In the genomic region with DNA sequence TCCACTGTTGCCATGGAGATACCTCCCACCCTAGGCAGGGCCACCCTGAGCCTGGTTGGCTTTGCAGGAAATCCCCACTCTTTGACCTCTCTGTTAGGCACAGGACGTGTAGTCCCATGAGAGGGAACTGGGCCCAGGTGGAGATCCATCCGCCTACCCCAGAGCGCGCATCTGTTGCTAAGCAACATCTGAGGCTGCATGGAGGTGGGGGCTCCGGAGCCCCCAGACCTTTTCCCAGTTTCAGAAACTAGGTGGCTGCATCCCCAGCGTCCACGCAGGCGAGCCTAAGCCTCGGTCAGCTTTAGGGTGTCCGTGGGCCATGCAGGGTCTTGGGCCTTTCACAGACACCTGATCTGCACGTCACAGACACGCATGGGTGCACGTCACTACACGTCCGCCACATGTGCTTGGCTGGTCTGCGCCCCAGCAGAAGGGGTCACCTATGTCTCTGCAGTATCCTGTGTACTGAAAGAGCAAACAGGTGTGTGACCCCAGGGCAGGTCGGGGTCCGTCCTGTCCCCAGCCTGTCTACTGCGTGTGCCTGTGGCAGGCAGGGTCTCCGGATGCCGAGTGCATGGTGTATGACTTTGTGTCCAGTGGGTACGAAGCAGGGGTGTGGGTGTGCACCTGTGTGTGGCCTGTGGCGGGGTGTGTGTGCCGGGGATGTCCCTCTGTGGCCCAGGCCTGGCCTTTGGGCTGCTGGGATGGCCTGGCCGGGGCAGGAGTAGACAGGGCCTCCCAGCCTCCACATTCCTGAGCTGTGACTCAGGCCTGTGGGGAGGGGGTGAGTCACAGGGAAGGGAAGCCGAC, we compare ENCODE assay signal across 1 cellular context.
A peak's percentile ranks its signal among the peaks of the same experiment; 100 is the strongest.
TF ChIP-seq lines count a peak whose summit lies in the region.

No MANE protein-coding gene starts in this region.

TF ChIP-seq in HepG2, 621 proteins besides CTCF, POLR2A, EP300 and RAD21 (continued from another document and continues in another):
- TF ChIP-seq ZNF446 (CRISPR knock-in tag; IDR thresholded peaks at IDR 0.05) (no peak), SRF (IDR thresholded peaks at IDR 0.05; ENCODE audit: low read depth, low read length) (no peak), ZNF577 (CRISPR knock-in tag; IDR thresholded peaks at IDR 0.05; ENCODE audit: borderline replicate concordance, low read depth) (no peak), ZKSCAN5 (CRISPR knock-in tag; IDR thresholded peaks at IDR 0.05) (peak; percentile 90), SOX6 (IDR thresholded peaks at IDR 0.05) (no peak), SOX6 (CRISPR knock-in tag; IDR thresholded peaks at IDR 0.05) (peak; percentile 33; the same call in 1 of the 2 replicates), ZSCAN9 (CRISPR knock-in tag; IDR thresholded peaks at IDR 0.05; ENCODE audit: borderline replicate concordance) (peak; percentile 69; the same call in 1 of the 2 replicates), SKI (IDR thresholded peaks at IDR 0.05; ENCODE audit: partially characterized antibody) (peak; percentile 87), FOXO1 (CRISPR knock-in tag; IDR thresholded peaks at IDR 0.05) (peak; percentile 35; the same call in 1 of the 2 replicates), ZNF24 (IDR thresholded peaks at IDR 0.05) (no peak), IKZF1 (IDR thresholded peaks at IDR 0.05) (no peak), ZFX (CRISPR knock-in tag; IDR thresholded peaks at IDR 0.05; ENCODE audit: low read depth) (peak; percentile 93), PRMT3 (CRISPR knock-in tag; IDR thresholded peaks at IDR 0.05; ENCODE audit: borderline replicate concordance, low read depth) (no peak), BRCA1 (CRISPR knock-in tag; IDR thresholded peaks at IDR 0.05) (no peak), FIP1L1 (IDR thresholded peaks at IDR 0.05; ENCODE audit: borderline replicate concordance, insufficient read depth, low read depth, low read length) (no peak), RBM22 (optimal IDR thresholded peaks at IDR 0.05; ENCODE audit: low read length) (no peak), RORA (CRISPR knock-in tag; IDR thresholded peaks at IDR 0.05) (no peak), FOXK2 (IDR thresholded peaks at IDR 0.05) (no peak), TOE1 (CRISPR knock-in tag; IDR thresholded peaks at IDR 0.05) (no peak), PPARG (CRISPR knock-in tag; conservative IDR thresholded peaks at IDR 0.05) (no peak; the same call in 1 of the 2 replicates), FOXJ3 (CRISPR knock-in tag; IDR thresholded peaks at IDR 0.05; ENCODE audit: borderline replicate concordance) (no peak), ZBTB8A (CRISPR knock-in tag; IDR thresholded peaks at IDR 0.05; ENCODE audit: borderline replicate concordance, low read depth) (no peak), ZNF224 (CRISPR knock-in tag; IDR thresholded peaks at IDR 0.05) (no peak), GABPA (IDR thresholded peaks at IDR 0.05; ENCODE audit: low read depth, low read length) (no peak), GABPA (CRISPR knock-in tag; IDR thresholded peaks at IDR 0.05; ENCODE audit: low read depth) (no peak), GATAD1 (CRISPR knock-in tag; IDR thresholded peaks at IDR 0.05) (peak; percentile 62), RBAK (CRISPR knock-in tag; IDR thresholded peaks at IDR 0.05) (no peak), PHF20 (CRISPR knock-in tag; IDR thresholded peaks at IDR 0.05) (no peak), ZNF878 (CRISPR knock-in tag; IDR thresholded peaks at IDR 0.05) (no peak), KDM2A (CRISPR knock-in tag; IDR thresholded peaks at IDR 0.05; ENCODE audit: borderline replicate concordance, low read depth) (peak; percentile 62; the same call in 1 of the 2 replicates), FOXM1 (CRISPR knock-in tag; IDR thresholded peaks at IDR 0.05) (no peak), ZNF709 (CRISPR knock-in tag; IDR thresholded peaks at IDR 0.05) (no peak), REXO4 (CRISPR knock-in tag; IDR thresholded peaks at IDR 0.05; ENCODE audit: borderline replicate concordance) (no peak), POLR2G (IDR thresholded peaks at IDR 0.05; ENCODE audit: low read depth, low read length) (no peak), RXRB (CRISPR knock-in tag; IDR thresholded peaks at IDR 0.05; ENCODE audit: borderline replicate concordance) (peak; percentile 79)
- TF ChIP-seq, protein P1, sequence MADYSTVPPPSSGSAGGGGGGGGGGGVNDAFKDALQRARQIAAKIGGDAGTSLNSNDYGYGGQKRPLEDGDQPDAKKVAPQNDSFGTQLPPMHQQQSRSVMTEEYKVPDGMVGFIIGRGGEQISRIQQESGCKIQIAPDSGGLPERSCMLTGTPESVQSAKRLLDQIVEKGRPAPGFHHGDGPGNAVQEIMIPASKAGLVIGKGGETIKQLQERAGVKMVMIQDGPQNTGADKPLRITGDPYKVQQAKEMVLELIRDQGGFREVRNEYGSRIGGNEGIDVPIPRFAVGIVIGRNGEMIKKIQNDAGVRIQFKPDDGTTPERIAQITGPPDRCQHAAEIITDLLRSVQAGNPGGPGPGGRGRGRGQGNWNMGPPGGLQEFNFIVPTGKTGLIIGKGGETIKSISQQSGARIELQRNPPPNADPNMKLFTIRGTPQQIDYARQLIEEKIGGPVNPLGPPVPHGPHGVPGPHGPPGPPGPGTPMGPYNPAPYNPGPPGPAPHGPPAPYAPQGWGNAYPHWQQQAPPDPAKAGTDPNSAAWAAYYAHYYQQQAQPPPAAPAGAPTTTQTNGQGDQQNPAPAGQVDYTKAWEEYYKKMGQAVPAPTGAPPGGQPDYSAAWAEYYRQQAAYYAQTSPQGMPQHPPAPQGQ (CRISPR knock-in tag; IDR thresholded peaks at IDR 0.05; ENCODE audit: borderline replicate concordance) = peak; percentile 59; the same call in 1 of the 2 replicates
- TF ChIP-seq, protein P2, sequence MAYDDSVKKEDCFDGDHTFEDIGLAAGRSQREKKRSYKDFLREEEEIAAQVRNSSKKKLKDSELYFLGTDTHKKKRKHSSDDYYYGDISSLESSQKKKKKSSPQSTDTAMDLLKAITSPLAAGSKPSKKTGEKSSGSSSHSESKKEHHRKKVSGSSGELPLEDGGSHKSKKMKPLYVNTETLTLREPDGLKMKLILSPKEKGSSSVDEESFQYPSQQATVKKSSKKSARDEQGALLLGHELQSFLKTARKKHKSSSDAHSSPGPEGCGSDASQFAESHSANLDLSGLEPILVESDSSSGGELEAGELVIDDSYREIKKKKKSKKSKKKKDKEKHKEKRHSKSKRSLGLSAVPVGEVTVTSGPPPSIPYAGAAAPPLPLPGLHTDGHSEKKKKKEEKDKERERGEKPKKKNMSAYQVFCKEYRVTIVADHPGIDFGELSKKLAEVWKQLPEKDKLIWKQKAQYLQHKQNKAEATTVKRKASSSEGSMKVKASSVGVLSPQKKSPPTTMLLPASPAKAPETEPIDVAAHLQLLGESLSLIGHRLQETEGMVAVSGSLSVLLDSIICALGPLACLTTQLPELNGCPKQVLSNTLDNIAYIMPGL (CRISPR knock-in tag; IDR thresholded peaks at IDR 0.05; ENCODE audit: borderline replicate concordance in 1 of 2, low read depth in 1 of 2) = peak in 1 of 2 experiments; percentile 52; a peak in 2 of 4 replicates
- TF ChIP-seq, protein P3, sequence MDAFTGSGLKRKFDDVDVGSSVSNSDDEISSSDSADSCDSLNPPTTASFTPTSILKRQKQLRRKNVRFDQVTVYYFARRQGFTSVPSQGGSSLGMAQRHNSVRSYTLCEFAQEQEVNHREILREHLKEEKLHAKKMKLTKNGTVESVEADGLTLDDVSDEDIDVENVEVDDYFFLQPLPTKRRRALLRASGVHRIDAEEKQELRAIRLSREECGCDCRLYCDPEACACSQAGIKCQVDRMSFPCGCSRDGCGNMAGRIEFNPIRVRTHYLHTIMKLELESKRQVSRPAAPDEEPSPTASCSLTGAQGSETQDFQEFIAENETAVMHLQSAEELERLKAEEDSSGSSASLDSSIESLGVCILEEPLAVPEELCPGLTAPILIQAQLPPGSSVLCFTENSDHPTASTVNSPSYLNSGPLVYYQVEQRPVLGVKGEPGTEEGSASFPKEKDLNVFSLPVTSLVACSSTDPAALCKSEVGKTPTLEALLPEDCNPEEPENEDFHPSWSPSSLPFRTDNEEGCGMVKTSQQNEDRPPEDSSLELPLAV (CRISPR knock-in tag; conservative IDR thresholded peaks at IDR 0.05; ENCODE audit: low read depth) = no peak
- TF ChIP-seq, protein P4, sequence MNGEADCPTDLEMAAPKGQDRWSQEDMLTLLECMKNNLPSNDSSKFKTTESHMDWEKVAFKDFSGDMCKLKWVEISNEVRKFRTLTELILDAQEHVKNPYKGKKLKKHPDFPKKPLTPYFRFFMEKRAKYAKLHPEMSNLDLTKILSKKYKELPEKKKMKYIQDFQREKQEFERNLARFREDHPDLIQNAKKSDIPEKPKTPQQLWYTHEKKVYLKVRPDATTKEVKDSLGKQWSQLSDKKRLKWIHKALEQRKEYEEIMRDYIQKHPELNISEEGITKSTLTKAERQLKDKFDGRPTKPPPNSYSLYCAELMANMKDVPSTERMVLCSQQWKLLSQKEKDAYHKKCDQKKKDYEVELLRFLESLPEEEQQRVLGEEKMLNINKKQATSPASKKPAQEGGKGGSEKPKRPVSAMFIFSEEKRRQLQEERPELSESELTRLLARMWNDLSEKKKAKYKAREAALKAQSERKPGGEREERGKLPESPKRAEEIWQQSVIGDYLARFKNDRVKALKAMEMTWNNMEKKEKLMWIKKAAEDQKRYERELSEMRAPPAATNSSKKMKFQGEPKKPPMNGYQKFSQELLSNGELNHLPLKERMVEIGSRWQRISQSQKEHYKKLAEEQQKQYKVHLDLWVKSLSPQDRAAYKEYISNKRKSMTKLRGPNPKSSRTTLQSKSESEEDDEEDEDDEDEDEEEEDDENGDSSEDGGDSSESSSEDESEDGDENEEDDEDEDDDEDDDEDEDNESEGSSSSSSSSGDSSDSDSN (CRISPR knock-in tag; IDR thresholded peaks at IDR 0.05) = peak; percentile 74
- TF ChIP-seq, protein P5, sequence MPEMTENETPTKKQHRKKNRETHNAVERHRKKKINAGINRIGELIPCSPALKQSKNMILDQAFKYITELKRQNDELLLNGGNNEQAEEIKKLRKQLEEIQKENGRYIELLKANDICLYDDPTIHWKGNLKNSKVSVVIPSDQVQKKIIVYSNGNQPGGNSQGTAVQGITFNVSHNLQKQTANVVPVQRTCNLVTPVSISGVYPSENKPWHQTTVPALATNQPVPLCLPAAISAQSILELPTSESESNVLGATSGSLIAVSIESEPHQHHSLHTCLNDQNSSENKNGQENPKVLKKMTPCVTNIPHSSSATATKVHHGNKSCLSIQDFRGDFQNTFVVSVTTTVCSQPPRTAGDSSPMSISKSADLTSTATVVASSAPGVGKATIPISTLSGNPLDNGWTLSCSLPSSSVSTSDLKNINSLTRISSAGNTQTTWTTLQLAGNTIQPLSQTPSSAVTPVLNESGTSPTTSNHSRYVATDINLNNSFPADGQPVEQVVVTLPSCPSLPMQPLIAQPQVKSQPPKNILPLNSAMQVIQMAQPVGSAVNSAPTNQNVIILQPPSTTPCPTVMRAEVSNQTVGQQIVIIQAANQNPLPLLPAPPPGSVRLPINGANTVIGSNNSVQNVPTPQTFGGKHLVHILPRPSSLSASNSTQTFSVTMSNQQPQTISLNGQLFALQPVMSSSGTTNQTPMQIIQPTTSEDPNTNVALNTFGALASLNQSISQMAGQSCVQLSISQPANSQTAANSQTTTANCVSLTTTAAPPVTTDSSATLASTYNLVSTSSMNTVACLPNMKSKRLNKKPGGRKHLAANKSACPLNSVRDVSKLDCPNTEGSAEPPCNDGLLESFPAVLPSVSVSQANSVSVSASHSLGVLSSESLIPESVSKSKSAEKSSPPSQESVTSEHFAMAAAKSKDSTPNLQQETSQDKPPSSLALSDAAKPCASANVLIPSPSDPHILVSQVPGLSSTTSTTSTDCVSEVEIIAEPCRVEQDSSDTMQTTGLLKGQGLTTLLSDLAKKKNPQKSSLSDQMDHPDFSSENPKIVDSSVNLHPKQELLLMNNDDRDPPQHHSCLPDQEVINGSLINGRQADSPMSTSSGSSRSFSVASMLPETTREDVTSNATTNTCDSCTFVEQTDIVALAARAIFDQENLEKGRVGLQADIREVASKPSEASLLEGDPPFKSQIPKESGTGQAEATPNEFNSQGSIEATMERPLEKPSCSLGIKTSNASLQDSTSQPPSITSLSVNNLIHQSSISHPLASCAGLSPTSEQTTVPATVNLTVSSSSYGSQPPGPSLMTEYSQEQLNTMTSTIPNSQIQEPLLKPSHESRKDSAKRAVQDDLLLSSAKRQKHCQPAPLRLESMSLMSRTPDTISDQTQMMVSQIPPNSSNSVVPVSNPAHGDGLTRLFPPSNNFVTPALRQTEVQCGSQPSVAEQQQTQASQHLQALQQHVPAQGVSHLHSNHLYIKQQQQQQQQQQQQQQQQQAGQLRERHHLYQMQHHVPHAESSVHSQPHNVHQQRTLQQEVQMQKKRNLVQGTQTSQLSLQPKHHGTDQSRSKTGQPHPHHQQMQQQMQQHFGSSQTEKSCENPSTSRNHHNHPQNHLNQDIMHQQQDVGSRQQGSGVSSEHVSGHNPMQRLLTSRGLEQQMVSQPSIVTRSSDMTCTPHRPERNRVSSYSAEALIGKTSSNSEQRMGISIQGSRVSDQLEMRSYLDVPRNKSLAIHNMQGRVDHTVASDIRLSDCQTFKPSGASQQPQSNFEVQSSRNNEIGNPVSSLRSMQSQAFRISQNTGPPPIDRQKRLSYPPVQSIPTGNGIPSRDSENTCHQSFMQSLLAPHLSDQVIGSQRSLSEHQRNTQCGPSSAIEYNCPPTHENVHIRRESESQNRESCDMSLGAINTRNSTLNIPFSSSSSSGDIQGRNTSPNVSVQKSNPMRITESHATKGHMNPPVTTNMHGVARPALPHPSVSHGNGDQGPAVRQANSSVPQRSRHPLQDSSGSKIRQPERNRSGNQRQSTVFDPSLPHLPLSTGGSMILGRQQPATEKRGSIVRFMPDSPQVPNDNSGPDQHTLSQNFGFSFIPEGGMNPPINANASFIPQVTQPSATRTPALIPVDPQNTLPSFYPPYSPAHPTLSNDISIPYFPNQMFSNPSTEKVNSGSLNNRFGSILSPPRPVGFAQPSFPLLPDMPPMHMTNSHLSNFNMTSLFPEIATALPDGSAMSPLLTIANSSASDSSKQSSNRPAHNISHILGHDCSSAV (CRISPR knock-in tag; IDR thresholded peaks at IDR 0.05; ENCODE audit: borderline replicate concordance) = no peak
- TF ChIP-seq, protein P6, sequence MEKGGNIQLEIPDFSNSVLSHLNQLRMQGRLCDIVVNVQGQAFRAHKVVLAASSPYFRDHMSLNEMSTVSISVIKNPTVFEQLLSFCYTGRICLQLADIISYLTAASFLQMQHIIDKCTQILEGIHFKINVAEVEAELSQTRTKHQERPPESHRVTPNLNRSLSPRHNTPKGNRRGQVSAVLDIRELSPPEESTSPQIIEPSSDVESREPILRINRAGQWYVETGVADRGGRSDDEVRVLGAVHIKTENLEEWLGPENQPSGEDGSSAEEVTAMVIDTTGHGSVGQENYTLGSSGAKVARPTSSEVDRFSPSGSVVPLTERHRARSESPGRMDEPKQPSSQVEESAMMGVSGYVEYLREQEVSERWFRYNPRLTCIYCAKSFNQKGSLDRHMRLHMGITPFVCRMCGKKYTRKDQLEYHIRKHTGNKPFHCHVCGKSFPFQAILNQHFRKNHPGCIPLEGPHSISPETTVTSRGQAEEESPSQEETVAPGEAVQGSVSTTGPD (CRISPR knock-in tag; IDR thresholded peaks at IDR 0.05) = no peak
- TF ChIP-seq, protein P7, sequence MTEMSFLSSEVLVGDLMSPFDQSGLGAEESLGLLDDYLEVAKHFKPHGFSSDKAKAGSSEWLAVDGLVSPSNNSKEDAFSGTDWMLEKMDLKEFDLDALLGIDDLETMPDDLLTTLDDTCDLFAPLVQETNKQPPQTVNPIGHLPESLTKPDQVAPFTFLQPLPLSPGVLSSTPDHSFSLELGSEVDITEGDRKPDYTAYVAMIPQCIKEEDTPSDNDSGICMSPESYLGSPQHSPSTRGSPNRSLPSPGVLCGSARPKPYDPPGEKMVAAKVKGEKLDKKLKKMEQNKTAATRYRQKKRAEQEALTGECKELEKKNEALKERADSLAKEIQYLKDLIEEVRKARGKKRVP (CRISPR knock-in tag; IDR thresholded peaks at IDR 0.05) = 0 out of 4 replicates have a peak, but pooled peaks of 1 of the 2 experiments have one; percentile 19
- TF ChIP-seq, protein P8, sequence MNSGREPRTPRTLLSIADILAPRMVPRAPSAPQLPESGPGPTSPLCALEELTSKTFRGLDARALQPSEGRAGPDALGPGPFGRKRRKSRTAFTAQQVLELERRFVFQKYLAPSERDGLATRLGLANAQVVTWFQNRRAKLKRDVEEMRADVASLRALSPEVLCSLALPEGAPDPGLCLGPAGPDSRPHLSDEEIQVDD (CRISPR knock-in tag; IDR thresholded peaks at IDR 0.05; ENCODE audit: borderline replicate concordance) = no peak
